ENCODE assay signal across 8 cellular contexts in the genomic region with DNA sequence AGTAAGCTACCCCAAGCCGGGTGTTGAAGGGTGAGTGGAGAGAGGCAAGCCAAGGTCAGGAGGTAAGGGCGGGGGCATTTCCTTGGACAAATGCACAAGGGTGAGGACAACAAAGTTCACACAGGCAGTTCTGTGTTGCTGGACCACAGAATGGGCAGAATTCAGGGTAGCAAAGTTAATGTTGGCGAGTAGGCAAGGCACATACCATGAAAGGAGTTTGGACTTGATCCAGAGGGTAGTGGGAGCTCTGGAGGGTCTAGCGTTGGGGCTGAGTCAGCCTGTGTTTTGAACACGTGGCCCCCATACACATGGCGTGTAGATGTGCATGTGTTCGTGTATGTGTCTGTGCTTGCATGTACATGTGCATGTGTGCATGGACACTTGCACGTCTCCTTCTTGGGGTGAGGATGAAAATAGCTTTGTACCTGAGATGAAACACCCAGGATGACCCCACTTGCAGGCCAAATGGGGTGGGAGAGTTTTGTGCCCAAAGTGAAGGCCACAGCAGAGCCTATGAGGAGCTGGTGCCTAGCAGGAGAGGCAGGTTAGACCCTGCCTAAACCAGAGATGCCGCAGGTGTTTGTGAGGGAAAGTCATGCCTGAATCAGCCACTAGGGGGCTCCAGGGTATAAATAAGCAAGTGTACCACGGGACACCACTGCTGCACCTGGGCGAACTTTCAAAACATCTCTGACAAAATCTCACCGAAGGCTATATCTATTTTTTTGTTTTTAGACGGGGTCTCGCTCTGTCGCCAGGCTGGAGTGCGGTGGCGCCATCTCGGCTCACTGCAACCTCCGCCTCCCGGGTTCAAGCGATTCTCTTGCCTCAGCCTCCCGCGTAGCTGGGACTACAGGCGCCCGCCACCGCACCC. TPM values are rescaled to one million over a fixed set of nuclear protein-coding genes. Genes with fewer than 3 reads are reported as not detected.
DNase-seq lines count a peak whose midpoint lies in the region; ATAC-seq, FAIRE-seq and TF ChIP-seq lines count a peak whose summit lies in the region.

No MANE protein-coding gene starts in this region.

- no peak overlapping the region for H4K12ac ChIP-seq in trophoblast cell (ENCODE audit: low read depth, low read length)

- H3K4me2 ChIP-seq in trophoblast cell (ENCODE audit: low read length) = no peak overlapping the region

- H2AK5ac ChIP-seq in trophoblast cell (ENCODE audit: low read length) = no peak overlapping the region

- H3K79me1 ChIP-seq in trophoblast cell (ENCODE audit: low read length) = no peaks in the 10 kb centered on the region

- H2BK12ac ChIP-seq in trophoblast cell (ENCODE audit: low read length) = no peak overlapping the region

- in situ Hi-C loops in SK-MEL-5 (cut with HindIII; ENCODE audit: low pct_unique_long_range_greater_than_20kb, low sequenced_read_pairs) = no loop called here

- H4K8ac ChIP-seq in trophoblast cell (ENCODE audit: low read depth, low read length) = no peak overlapping the region

- no peak for TF ChIP-seq EP300 in gastroesophageal sphincter (IDR thresholded peaks at IDR 0.05)

- H3K18ac ChIP-seq in trophoblast cell (ENCODE audit: low read length) = no peak overlapping the region

- FAIRE-seq in GM18507 (lab: Jason Lieb, UNC) = peak; percentile 89
- FAIRE-seq in urothelium cell line (lab: Jason Lieb, UNC) = peak; percentile 59

- H3K4me3 ChIP-seq in AG04449 (ENCODE audit: low read depth, low read length) = no peak overlapping the region
- H3K4me3 ChIP-seq in gastroesophageal sphincter = no peak overlapping the region
- no peak overlapping the region for H3K4me3 ChIP-seq in trophoblast cell (ENCODE audit: low read depth, low read length)

- peaks cover 0 to 4% (median 0%) of the 10 kb centered on the region in 3 donors for H3K4me1 ChIP-seq in gastroesophageal sphincter
- no peaks in the 10 kb centered on the region for H3K4me1 ChIP-seq in trophoblast cell (ENCODE audit: control insufficient read depth in 1 of 2, insufficient read depth in 2 of 2, low read length in 2 of 2)

- H2BK5ac ChIP-seq in trophoblast cell (ENCODE audit: low read depth, low read length, poor library complexity) = no peak overlapping the region

- POLR2A ChIA-PET in AG04449 (lab: Yijun Ruan, JAX) = no interaction called here

- no peak for DNase-seq in AG04449 (ENCODE audit: low read depth, low spot score)
- DNase-seq in GM18507 (ENCODE audit: extremely low spot score, insufficient read length, low read depth) = peak; percentile 68
- peak; percentile 84 for DNase-seq in SK-MEL-5 (ENCODE audit: low read depth, low spot score)
- peak; percentile 92 for DNase-seq in activated effector memory CD4-positive, alpha-beta T cell treated with anti-CD3 and anti-CD28 coated beads, Interleukin-2, amount 50 U/mL, for 16 hours
- peak; percentile 71 to 92 for DNase-seq in trophoblast cell
- DNase-seq in urothelium cell line (ENCODE audit: low spot score) = peak; percentile 77

- CTCF ChIA-PET in AG04449 (lab: Yijun Ruan, JAX) = interaction anchor here (0.7 to 5.8 kb wide), 22 partner anchors 9 to 193 kb away, joined by 3 to 88 read pairs (median 4); a partner anchor contains a TSS

- H4K91ac ChIP-seq in trophoblast cell (ENCODE audit: low read depth, low read length) = no peak overlapping the region

- no peak overlapping the region for H3K23ac ChIP-seq in trophoblast cell (ENCODE audit: low read length)

- no peak overlapping the region for H3K27ac ChIP-seq in gastroesophageal sphincter
- H3K27ac ChIP-seq in trophoblast cell (ENCODE audit: low read depth, low read length) = no peak overlapping the region

- TF ChIP-seq POLR2A in gastroesophageal sphincter (IDR thresholded peaks at IDR 0.05) = no peak

- H3K79me2 ChIP-seq in trophoblast cell (ENCODE audit: control insufficient read depth, insufficient read depth, low read length, poor library complexity) = no peaks in the 10 kb centered on the region

- no peak overlapping the region for H2BK120ac ChIP-seq in trophoblast cell (ENCODE audit: insufficient read depth, low read length, poor library complexity)

- H3K36me3 ChIP-seq in gastroesophageal sphincter (peaks cover 0 to 11% of the 10 kb centered on the region in 2 donors), trophoblast cell (ENCODE audit: control insufficient read depth in 1 of 2, insufficient read depth in 2 of 2, low read length in 2 of 2) (peaks cover 14 to 16% of the 10 kb centered on the region in 2 experiments)

- H3K9ac ChIP-seq in trophoblast cell (ENCODE audit: low read length) = no peak overlapping the region

- H3K27me3 ChIP-seq in gastroesophageal sphincter = no peaks in the 10 kb centered on the region
- no peaks in the 10 kb centered on the region for H3K27me3 ChIP-seq in trophoblast cell (ENCODE audit: insufficient read depth, low read length)

- H3K4ac ChIP-seq in trophoblast cell (ENCODE audit: low read depth, low read length) = no peak overlapping the region

- no peak overlapping the region for H3K14ac ChIP-seq in trophoblast cell (ENCODE audit: low read length)

- peak; percentile 66 for ATAC-seq in gastroesophageal sphincter

- H3K9me3 ChIP-seq in gastroesophageal sphincter (no peaks in the 10 kb centered on the region), trophoblast cell (ENCODE audit: insufficient read depth, low read depth, low read length) (no peaks in the 10 kb centered on the region)

- H2AFZ ChIP-seq in trophoblast cell (ENCODE audit: insufficient read depth, low read length, poor library complexity) = no peak overlapping the region

- 45 to 46% methylated on average over 5 to 14 of the region's 26 CpGs for WGBS in gastroesophageal sphincter (ENCODE audit: low coverage in 1 of 2), 2 donors
- WGBS in trophoblast cell (ENCODE audit: extremely low coverage, insufficient coverage, insufficient read length) = no CpG with 5 or more reads among the region's 26 CpGs

- peak; percentile 77 for TF ChIP-seq CTCF in AG04449 (IDR thresholded peaks at IDR 0.05; ENCODE audit: insufficient read depth, low read length, missing control alignments)
- peak; percentile 91 for TF ChIP-seq CTCF in LNCAP (IDR thresholded peaks at IDR 0.05)
- TF ChIP-seq CTCF in gastroesophageal sphincter (IDR thresholded peaks at IDR 0.05) = peak in 3 of 4 experiments; percentile 91

RNA-seq across cellular contexts. Expression of a gene that starts 21.8 kb away (rescaled TPM):
- total RNA-seq in SK-MEL-5 (2014; rRNA removed; shearing (Covaris generic)) = 174 and 184 TPM in 2 replicates
- polyA plus RNA-seq in SK-MEL-5 (2015; cell fraction: cytosol; rRNA removed) = 225 and 228 TPM in 2 replicates
- 398 and 617 TPM in 2 replicates for polyA plus RNA-seq in SK-MEL-5 (2015; cell fraction: nucleus; rRNA removed)
- 10 to 100 TPM; 18.8 to 30.7 (median 21.6) TPM for total RNA-seq in gastroesophageal sphincter
- 16.4 and 16.5 TPM in 2 replicates for polyA plus RNA-seq in trophoblast cell (2013)
